ENCODE assay signal across 22 cellular contexts in genomic region chr2:162172802-162173201, GRCh38.
"Had no signal": no experiment of that assay in that cellular context is flagged by ENCODE, and none has a peak within 500 bp of the region (broad histone marks: within the 10 kb centered on the region; RNA-seq: fewer than 3 reads in every experiment).

No MANE protein-coding gene starts in this region.

- H3K9ac ChIP-seq: neural progenitor cell had no signal

- H2AFZ ChIP-seq: neural progenitor cell had no signal

- H3K4me2 ChIP-seq: neural progenitor cell had no signal

- H3K4me1 Mint-ChIP-seq: activated naive CD4-positive, alpha-beta T cell treated with anti-CD3 and anti-CD28 coated beads, Interleukin-2, amount 50 U/mL, for 24 hours; naive B cell; neural progenitor cell had no signal

- H3K36me3 Mint-ChIP-seq: activated CD8-positive, alpha-beta memory T cell treated with anti-CD3 and anti-CD28 coated beads, Interleukin-2, amount 10 ng/mL, durations not matched to agents 7 days and 5 days; activated naive CD4-positive, alpha-beta T cell treated with anti-CD3 and anti-CD28 coated beads, Interleukin-2, amount 50 U/mL, for 24 hours; naive B cell; neural progenitor cell had no signal

- H3K27me3 ChIP-seq: adrenal gland, breast epithelium, gastroesophageal sphincter, heart right ventricle, neural progenitor cell, right atrium auricular region, stomach, upper lobe of left lung had no signal

- H3K27ac Mint-ChIP-seq: activated CD4-positive, alpha-beta memory T cell treated with anti-CD3 and anti-CD28 coated beads, Interleukin-2, amount 10 ng/mL, durations not matched to agents 7 days and 5 days; activated CD8-positive, alpha-beta memory T cell treated with anti-CD3 and anti-CD28 coated beads, Interleukin-2, amount 10 ng/mL, durations not matched to agents 7 days and 5 days; activated naive CD4-positive, alpha-beta T cell treated with anti-CD3 and anti-CD28 coated beads, Interleukin-2, amount 50 U/mL, for 24 hours; neural progenitor cell; T-helper 1 cell treated with Interleukin-12 subunit alpha and Interleukin-12 subunit beta and Interleukin-4 antibody, amounts not matched to agents 30 μg/mL and 1 μg/mL, for 36 hours had no signal

- H3K27ac ChIP-seq: adrenal gland, breast epithelium, gastroesophageal sphincter, heart right ventricle, neural progenitor cell, prostate gland, right atrium auricular region, stomach, upper lobe of left lung had no signal

- H3K9me3 ChIP-seq: adrenal gland, breast epithelium, gastroesophageal sphincter, heart right ventricle, mucosa of descending colon, prostate gland, right atrium auricular region, stomach, upper lobe of left lung had no signal

- DNase-seq: activated CD4-positive, alpha-beta memory T cell treated with anti-CD3 and anti-CD28 coated beads, Interleukin-2, amount 10 ng/mL, durations not matched to agents 7 days and 5 days; activated CD4-positive, alpha-beta T cell treated with anti-CD3 and anti-CD28 coated beads for 48 hours; activated CD8-positive, alpha-beta memory T cell treated with anti-CD3 and anti-CD28 coated beads, Interleukin-2, amount 10 ng/mL, durations not matched to agents 7 days and 5 days; activated effector memory CD4-positive, alpha-beta T cell treated with anti-CD3 and anti-CD28 coated beads, Interleukin-2, amount 50 U/mL, for 16 hours; activated T-cell treated with anti-CD3 and anti-CD28 coated beads, Interleukin-2, amount 50 U/mL, for 1 hour; adrenal gland; cortex of kidney; heart right ventricle; left cardiac atrium; mesenchymal stem cell; mucosa of descending colon; naive B cell; stimulated activated CD4-positive, alpha-beta T cell treated with anti-CD3 and anti-CD28 coated beads, Interleukin-2, amount 100 ng/mL, for 24 hours; stomach; upper lobe of left lung had no signal

- H3K36me3 ChIP-seq: adrenal gland, breast epithelium, gastroesophageal sphincter, neural progenitor cell, prostate gland, right atrium auricular region, stomach, upper lobe of left lung had no signal

- H3K4me3 Mint-ChIP-seq: activated CD4-positive, alpha-beta memory T cell treated with anti-CD3 and anti-CD28 coated beads, Interleukin-2, amount 10 ng/mL, durations not matched to agents 7 days and 5 days; activated CD8-positive, alpha-beta memory T cell treated with anti-CD3 and anti-CD28 coated beads, Interleukin-2, amount 10 ng/mL, durations not matched to agents 7 days and 5 days; activated naive CD4-positive, alpha-beta T cell treated with anti-CD3 and anti-CD28 coated beads, Interleukin-2, amount 50 U/mL, for 24 hours; naive B cell; neural progenitor cell; T-helper 1 cell treated with Interleukin-12 subunit alpha and Interleukin-12 subunit beta and Interleukin-4 antibody, amounts not matched to agents 30 μg/mL and 1 μg/mL, for 36 hours had no signal

- H3K9me3 Mint-ChIP-seq: activated CD4-positive, alpha-beta memory T cell treated with anti-CD3 and anti-CD28 coated beads, Interleukin-2, amount 10 ng/mL, durations not matched to agents 7 days and 5 days; activated naive CD4-positive, alpha-beta T cell treated with anti-CD3 and anti-CD28 coated beads, Interleukin-2, amount 50 U/mL, for 24 hours; naive B cell; neural progenitor cell; T-helper 1 cell treated with Interleukin-12 subunit alpha and Interleukin-12 subunit beta and Interleukin-4 antibody, amounts not matched to agents 30 μg/mL and 1 μg/mL, for 36 hours had no signal

- H3K4me3 ChIP-seq: adrenal gland, breast epithelium, gastroesophageal sphincter, heart right ventricle, mucosa of descending colon, neural progenitor cell, prostate gland, right atrium auricular region, stomach, upper lobe of left lung had no signal

- H3K4me1 ChIP-seq: adrenal gland, breast epithelium, neural progenitor cell, prostate gland, right atrium auricular region, stomach, upper lobe of left lung had no signal
